Comparison of ENCODE assay signal across 21 cellular contexts in the genomic region with DNA sequence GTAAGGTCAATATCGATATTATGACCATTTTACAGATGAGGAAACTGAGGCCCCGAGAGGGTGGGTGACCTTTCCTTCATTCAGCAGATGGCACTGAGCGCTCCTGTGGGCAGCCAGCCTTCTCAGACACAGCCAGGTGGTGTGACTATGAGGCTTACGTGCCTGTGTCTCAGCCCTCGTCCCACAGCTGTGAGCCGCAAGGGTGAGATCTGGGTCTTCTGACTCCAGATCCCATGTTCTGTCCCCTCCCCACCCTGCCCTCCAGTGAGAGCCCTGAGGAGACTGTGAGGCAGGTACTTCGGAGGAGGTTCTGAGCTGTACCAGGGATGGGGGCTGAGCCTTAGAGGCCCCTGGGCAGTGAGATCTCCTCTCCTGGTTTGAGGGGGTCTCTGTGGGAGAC.
"Had no signal": no experiment of that assay in that cellular context is flagged by ENCODE, and none has a peak within 500 bp of the region (broad histone marks: within the 10 kb centered on the region; RNA-seq: fewer than 3 reads in every experiment).

No MANE protein-coding gene starts in this region.

- DNase-seq: Kasumi-1, MM.1S, NCI-H1092 treated with DMSO at 0.1 percent for 48 hours, NCI-H1436, NCI-H187, NCI-H2029, NCI-H2081 treated with DMSO at 0.1 percent for 48 hours, NCI-H2171, NCI-H226, NCI-H446, NCI-H510A, NCI-H524 treated with DMSO at 0.1 percent for 48 hours, NCI-H69, NCI-H774, SHP77, SK-N-SH had no signal

- H3K27ac Mint-ChIP-seq: IgD-negative memory B cell had no signal

- H3K4me3 ChIP-seq: K562 had no signal

- H3K9me3 ChIP-seq: SK-N-SH had no signal

- H3K36me3 Mint-ChIP-seq: IgD-negative memory B cell had no signal

- H3K27me3 Mint-ChIP-seq: IgD-negative memory B cell had no signal

- H3K4me3 Mint-ChIP-seq: IgD-negative memory B cell had no signal

- H3K27ac ChIP-seq: HL-60, KMS-11 had no signal

- FAIRE-seq: K562, RCC 7860 had no signal

- ATAC-seq: K562 had no signal
